Comparison of ENCODE assay signal across 24 cellular contexts in genomic region chr13:48393030-48393697, GRCh38. TPM values are rescaled to one million over a fixed set of nuclear protein-coding genes. Genes with fewer than 3 reads are reported as not detected.
A peak's percentile ranks its signal among the peaks of the same experiment; 100 is the strongest.
DNase-seq lines count a peak whose midpoint lies in the region; ATAC-seq, FAIRE-seq and TF ChIP-seq lines count a peak whose summit lies in the region.
"Had no signal": no experiment of that assay in that cellular context is flagged by ENCODE, and none has a peak within 500 bp of the region (broad histone marks: within the 10 kb centered on the region; RNA-seq: fewer than 3 reads in every experiment).

No MANE protein-coding gene starts in this region.

- peaks cover 21% of the 10 kb centered on the region for H3K9me3 Mint-ChIP-seq in activated naive CD8-positive, alpha-beta T cell treated with anti-CD3 and anti-CD28 coated beads, Interleukin-2, amount 50 U/mL, for 24 hours
- H3K9me3 Mint-ChIP-seq in natural killer cell (no peaks in the 10 kb centered on the region), GM23338 (peaks cover 27% of the 10 kb centered on the region)

- H4K8ac ChIP-seq in mesenchymal stem cell (ENCODE audit: low read length), result no peak overlapping the region

- intact Hi-C loops in HepG2 (cut with micrococcal nuclease; ENCODE audit: unreplicated experiment), result no loop called here
- intact Hi-C loops in right lobe of liver (cut with DNase I), result no loop called here
- intact Hi-C loops in vagina (cut with DNase I), result loop anchor here (2.0 kb wide), 1 partner anchor 18 kb away; no protein-coding TSS in a partner anchor
- intact Hi-C loops in natural killer cell (cut with micrococcal nuclease), result no loop called here

- TF ChIP-seq EP300 in HepG2 (IDR thresholded peaks at IDR 0.05; ENCODE audit: low read depth in 2 of 2, low read length in 2 of 2) (0 out of 4 replicates have a peak, but pooled peaks of 1 of the 2 experiments have one; percentile 28), HepG2 (CRISPR knock-in tag; IDR thresholded peaks at IDR 0.05; ENCODE audit: borderline replicate concordance) (no peak)

- H3K79me2 ChIP-seq in HepG2 (ENCODE audit: insufficient read depth, low read length) (no peaks in the 10 kb centered on the region), GM23338 (replicated peaks; ENCODE audit: insufficient read depth) (no peaks in the 10 kb centered on the region)

- H3K9ac ChIP-seq in HepG2 (ENCODE audit: insufficient read depth, low read depth, low read length), result no peak overlapping the region
- H3K9ac ChIP-seq in mesenchymal stem cell (ENCODE audit: low read length), result no peak overlapping the region

- H4K20me1 ChIP-seq in HepG2 (ENCODE audit: insufficient read depth, low read length) (no peaks in the 10 kb centered on the region), GM23338 (replicated peaks; ENCODE audit: insufficient read depth) (no peaks in the 10 kb centered on the region)

- TF ChIP-seq POLR2A in HepG2 (IDR thresholded peaks at IDR 0.05; ENCODE audit: insufficient read depth in 1 of 2, low read depth in 2 of 2, low read length in 2 of 2) (no peak), right lobe of liver (IDR thresholded peaks at IDR 0.05) (no peak), vagina (IDR thresholded peaks at IDR 0.05) (no peak)

- H2AK5ac ChIP-seq in mesenchymal stem cell (ENCODE audit: low read length, severe bottlenecking), result no peak overlapping the region

- POLR2A ChIA-PET in HepG2 (lab: Yijun Ruan, JAX), result no interaction called here

- H3K27me3 ChIP-seq in HepG2 (ENCODE audit: control insufficient read depth in 1 of 2, insufficient read depth in 2 of 2, low read length in 2 of 2) (no peaks in the 10 kb centered on the region), right lobe of liver (no peaks in the 10 kb centered on the region), mesenchymal stem cell (ENCODE audit: control insufficient read depth in 1 of 2, insufficient read depth in 1 of 2, low read length in 2 of 2) (no peaks in the 10 kb centered on the region), vagina (no peaks in the 10 kb centered on the region), GM23338 (ENCODE audit: insufficient read depth) (no peaks in the 10 kb centered on the region)

- no peak overlapping the region for H3K27ac Mint-ChIP-seq in activated naive CD8-positive, alpha-beta T cell treated with anti-CD3 and anti-CD28 coated beads, Interleukin-2, amount 50 U/mL, for 24 hours
- H3K27ac Mint-ChIP-seq in natural killer cell, result no peak overlapping the region
- no peak overlapping the region for H3K27ac Mint-ChIP-seq in GM23338
- H3K27ac Mint-ChIP-seq: H9 had no signal

- CTCF ChIA-PET in HepG2 (lab: Yijun Ruan, JAX; ENCODE audit: low intra/inter-chr PET ratio, low total read pairs), result no interaction called here

- H3K4me1 ChIP-seq in HepG2 (ENCODE audit: insufficient read depth, low read length) (peaks cover 44% of the 10 kb centered on the region), right lobe of liver (no peaks in the 10 kb centered on the region), mesenchymal stem cell (ENCODE audit: control insufficient read depth, insufficient read depth, low read depth, low read length) (no peaks in the 10 kb centered on the region), vagina (peaks cover 6% of the 10 kb centered on the region), GM23338 (ENCODE audit: insufficient read depth) (no peaks in the 10 kb centered on the region)

- H3K36me3 ChIP-seq in HepG2 (replicated peaks in 1 of 2; ENCODE audit: control insufficient read depth in 1 of 2, insufficient read depth in 2 of 2, low read length in 2 of 2), result 0 out of 5 replicates have a peak, but pooled peaks cover 0 to 2% of the 10 kb centered on the region in 2 experiments
- H3K36me3 ChIP-seq in right lobe of liver, result no peaks in the 10 kb centered on the region
- peaks cover 12 to 20% of the 10 kb centered on the region in 2 experiments for H3K36me3 ChIP-seq in mesenchymal stem cell (ENCODE audit: control insufficient read depth in 1 of 2, insufficient read depth in 2 of 2, low read depth in 1 of 2, low read length in 2 of 2)
- peaks cover 0 to 8% of the 10 kb centered on the region in 2 donors for H3K36me3 ChIP-seq in vagina
- H3K36me3 ChIP-seq in GM23338 (ENCODE audit: insufficient read depth), result no peaks in the 10 kb centered on the region

- peaks cover 66% of the 10 kb centered on the region for H3K36me3 Mint-ChIP-seq in activated naive CD8-positive, alpha-beta T cell treated with anti-CD3 and anti-CD28 coated beads, Interleukin-2, amount 50 U/mL, for 24 hours (ENCODE audit: low read depth)
- H3K36me3 Mint-ChIP-seq in natural killer cell (peaks cover 27% of the 10 kb centered on the region), GM23338 (ENCODE audit: low read depth) (peaks cover 35% of the 10 kb centered on the region)

- H3K9me3 ChIP-seq in HepG2 (ENCODE audit: low read length), result no peaks in the 10 kb centered on the region
- H3K9me3 ChIP-seq in right lobe of liver, result no peaks in the 10 kb centered on the region
- H3K9me3 ChIP-seq in mesenchymal stem cell (ENCODE audit: control insufficient read depth, low read length), result peaks cover 11% of the 10 kb centered on the region
- peaks cover 3% of the 10 kb centered on the region for H3K9me3 ChIP-seq in vagina

- H3K4me3 ChIP-seq in HepG2 (replicated peaks in 1 of 3; ENCODE audit: insufficient read depth in 1 of 3, low read depth in 2 of 3, low read length in 3 of 3) (no peak overlapping the region), right lobe of liver (no peak overlapping the region), mesenchymal stem cell (ENCODE audit: insufficient read depth in 1 of 2, low read depth in 1 of 2, low read length in 2 of 2) (no peak overlapping the region), vagina (no peak overlapping the region), GM23338 (no peak overlapping the region)
- H3K4me3 ChIP-seq: A549 had no signal

- H3K79me1 ChIP-seq in mesenchymal stem cell (replicated peaks; ENCODE audit: low read length, poor library complexity, severe bottlenecking), result peaks cover 14% of the 10 kb centered on the region

- 59% methylated on average over 3 of the region's 3 CpGs for WGBS in HepG2 (ENCODE audit: low lambda C conversion rate)
- 83% methylated on average over 3 of the region's 3 CpGs for WGBS in right lobe of liver (ENCODE audit: insufficient coverage, low coverage, low lambda C conversion rate, missing lambda C conversion rate)
- 71% methylated on average over 1 of the region's 3 CpGs for WGBS in mesenchymal stem cell

- no peak overlapping the region for H2BK5ac ChIP-seq in mesenchymal stem cell (ENCODE audit: low read depth, low read length, poor library complexity, severe bottlenecking)

- H3K18ac ChIP-seq in mesenchymal stem cell (ENCODE audit: low read depth in 1 of 2, low read length in 2 of 2), result no peak overlapping the region

- peak overlapping the region; percentile 11; the same call in 1 of the 2 replicates for H3K4me2 ChIP-seq in HepG2 (ENCODE audit: low read depth, low read length)
- no peak overlapping the region for H3K4me2 ChIP-seq in mesenchymal stem cell (ENCODE audit: low read length, poor library complexity, severe bottlenecking)
- H3K4me2 ChIP-seq in GM23338, result no peak overlapping the region
- H3K4me2 ChIP-seq: A549 had no signal

- no peak overlapping the region for H2BK15ac ChIP-seq in mesenchymal stem cell (ENCODE audit: low read depth, poor library complexity, severe bottlenecking)

- no peaks in the 10 kb centered on the region for H3K9me2 ChIP-seq in GM23338 (ENCODE audit: insufficient read depth)

- ATAC-seq in HepG2 (peak; percentile 87), right lobe of liver (no peak), natural killer cell (no peak), GM23338 (no peak)
- ATAC-seq in activated naive CD8-positive, alpha-beta T cell treated with anti-CD3 and anti-CD28 coated beads, Interleukin-2, amount 50 U/mL, for 24 hours, result no peak
- ATAC-seq: A549, HCT116 had no signal

- no peaks in the 10 kb centered on the region for H3F3A ChIP-seq in GM23338 (replicated peaks; ENCODE audit: low read depth)

- H3K23ac ChIP-seq in mesenchymal stem cell (ENCODE audit: low read length in 2 of 2), result no peak overlapping the region

- no peak overlapping the region for H4K91ac ChIP-seq in mesenchymal stem cell (ENCODE audit: low read length)

- peaks cover under 1% of the 10 kb centered on the region for H3K4me1 Mint-ChIP-seq in activated naive CD8-positive, alpha-beta T cell treated with anti-CD3 and anti-CD28 coated beads, Interleukin-2, amount 50 U/mL, for 24 hours
- H3K4me1 Mint-ChIP-seq in natural killer cell (peaks cover 7 to 9% of the 10 kb centered on the region in 2 donors), GM23338 (no peaks in the 10 kb centered on the region)
- H3K4me1 Mint-ChIP-seq: H9 had no signal

- no peaks in the 10 kb centered on the region for H3K27me3 Mint-ChIP-seq in activated naive CD8-positive, alpha-beta T cell treated with anti-CD3 and anti-CD28 coated beads, Interleukin-2, amount 50 U/mL, for 24 hours
- H3K27me3 Mint-ChIP-seq in natural killer cell (ENCODE audit: low read depth in 2 of 2) (no peaks in the 10 kb centered on the region), GM23338 (ENCODE audit: insufficient read depth, low read depth, poor library complexity) (no peaks in the 10 kb centered on the region)
- H3K27me3 Mint-ChIP-seq: CD4-positive, alpha-beta memory T cell had no signal

- H3K27ac ChIP-seq in HepG2 (ENCODE audit: extremely low read length, insufficient read depth, low read length) (no peak overlapping the region), right lobe of liver (no peak overlapping the region), mesenchymal stem cell (ENCODE audit: low read length, poor library complexity, severe bottlenecking) (no peak overlapping the region), vagina (peak overlapping the region; percentile 14), GM23338 (ENCODE audit: low read depth) (no peak overlapping the region)
- H3K27ac ChIP-seq: A549 had no signal

- TF ChIP-seq CTCF in HepG2 (CRISPR knock-in tag; IDR thresholded peaks at IDR 0.05), result no peak
- TF ChIP-seq CTCF in right lobe of liver (IDR thresholded peaks at IDR 0.05), result no peak
- no peak for TF ChIP-seq CTCF in vagina (IDR thresholded peaks at IDR 0.05)
- TF ChIP-seq CTCF in natural killer cell (IDR thresholded peaks at IDR 0.05), result no peak
- TF ChIP-seq CTCF in GM23338 (conservative IDR thresholded peaks at IDR 0.05; ENCODE audit: low read depth in 2 of 2), result no peak

- TF ChIP-seq RAD21 in HepG2 (CRISPR knock-in tag; IDR thresholded peaks at IDR 0.05), result no peak

- no peak overlapping the region for H2BK12ac ChIP-seq in mesenchymal stem cell (ENCODE audit: low read length in 2 of 2)

- DNase-seq in HepG2 (ENCODE audit: low spot score), result no peak
- DNase-seq in right lobe of liver, result no peak
- DNase-seq in mesenchymal stem cell, result peak; percentile 53
- no peak for DNase-seq in vagina (ENCODE audit: extremely low spot score in 2 of 2)
- DNase-seq in activated naive CD8-positive, alpha-beta T cell treated with anti-CD3 and anti-CD28 coated beads, Interleukin-2, amount 50 U/mL, for 24 hours, result no peak
- no peak for DNase-seq in natural killer cell
- no peak for DNase-seq in GM23338 (ENCODE audit: low spot score)
- DNase-seq: 8988T; ACHN; C1 segment of cervical spinal cord; Calu3; CD4-positive, alpha-beta memory T cell; COR-L47; DMS53; DMS79 treated with DMSO at 0.1 percent for 48 hours; GF-D8; H9 had no signal

- H3K4me3 Mint-ChIP-seq in activated naive CD8-positive, alpha-beta T cell treated with anti-CD3 and anti-CD28 coated beads, Interleukin-2, amount 50 U/mL, for 24 hours, result no peak overlapping the region
- H3K4me3 Mint-ChIP-seq in natural killer cell (no peak overlapping the region), GM23338 (no peak overlapping the region)
- H3K4me3 Mint-ChIP-seq: CD4-positive, alpha-beta memory T cell; H9 had no signal

- no peak overlapping the region for H2BK120ac ChIP-seq in mesenchymal stem cell (ENCODE audit: low read depth, low read length)

- in situ Hi-C loops in HepG2 (cut with HindIII; ENCODE audit: extremely low pct_ligation_motif_present, low pct_unique_long_range_greater_than_20kb), result no loop called here

- no peak overlapping the region for H3K4ac ChIP-seq in mesenchymal stem cell (ENCODE audit: low read depth in 1 of 2, low read length in 2 of 2)

- H2AFZ ChIP-seq in HepG2 (ENCODE audit: low read length), result no peak overlapping the region
- no peak overlapping the region for H2AFZ ChIP-seq in mesenchymal stem cell (ENCODE audit: low read depth, low read length)
- no peak overlapping the region for H2AFZ ChIP-seq in GM23338

- FAIRE-seq in HepG2 (lab: Jason Lieb, UNC) (no peak), endometrium (lab: Jason Lieb, UNC) (peak; percentile 15)
- FAIRE-seq: A549, GM12891, GM18507, H1 had no signal

- no peak overlapping the region for H3K14ac ChIP-seq in mesenchymal stem cell (ENCODE audit: low read length in 2 of 2)

- no TSS peak for BruUV-seq in HepG2 (replicated peaks; lab: Mats Ljungman, UMichigan)

RNA-seq across cellular contexts. Expression of gene LPAR6, which starts 19.7 kb away (rescaled TPM):
- 17.9 and 24.4 TPM in 2 replicates for total RNA-seq in HepG2 (2016; rRNA removed; fragmentation: Illumina TruSeq; extraction: Trizol)
- 3.0 and 4.7 TPM in 2 replicates for total RNA-seq in HepG2 (2016; cell fraction: cytosol; rRNA removed; fragmentation: Illumina TruSeq; extraction: Trizol; ENCODE audit: low read depth)
- 17.0 and 23.7 TPM in 2 replicates for total RNA-seq in HepG2 (2016; cell fraction: insoluble cytoplasmic fraction; rRNA removed; fragmentation: Illumina TruSeq; extraction: Trizol)
- total RNA-seq in HepG2 (2016; cell fraction: membrane; rRNA removed; fragmentation: Illumina TruSeq; extraction: Trizol), result 8.8 and 9.4 TPM in 2 replicates
- total RNA-seq in HepG2 (2016; cell fraction: nucleus; rRNA removed; fragmentation: Illumina TruSeq; extraction: Trizol), result 35.4 and 40.8 TPM in 2 replicates
- polyA plus RNA-seq in HepG2 (2011; rRNA removed), result 83.4 and 149 TPM in 2 replicates
- 36.7 and 54.7 TPM in 2 replicates for polyA plus RNA-seq in HepG2 (2011; cell fraction: cytosol; rRNA removed)
- 52.3 and 53.1 TPM in 2 replicates for polyA plus RNA-seq in HepG2 (2011; cell fraction: nucleus; rRNA removed)
- polyA plus RNA-seq in HepG2 (2012), result 53.2 and 56.3 TPM in 2 replicates
- 2.8 and 3.7 TPM in 2 replicates for polyA plus RNA-seq in HepG2 (2016; cell fraction: cytosol; fragmentation: Illumina TruSeq; extraction: Trizol; ENCODE audit: low read depth)
- 12.8 and 14.2 TPM in 2 replicates for polyA plus RNA-seq in HepG2 (2016; cell fraction: insoluble cytoplasmic fraction; fragmentation: Illumina TruSeq; extraction: Trizol; ENCODE audit: low read depth)
- polyA plus RNA-seq in HepG2 (2016; cell fraction: membrane; fragmentation: Illumina TruSeq; extraction: Trizol; ENCODE audit: low read depth), result 6.7 and 6.8 TPM in 2 replicates
- polyA plus RNA-seq in HepG2 (2016; cell fraction: nucleus; fragmentation: Illumina TruSeq; extraction: Trizol; ENCODE audit: insufficient read depth, low read depth), result 48.2 and 55.7 TPM in 2 replicates
- 24.2 TPM in 1 of 2 replicates, not detected in the other for polyA minus RNA-seq in HepG2 (2011; rRNA and poly(A)+ RNA removed; ENCODE audit: low replicate concordance)
- polyA minus RNA-seq in HepG2 (2011; cell fraction: cytosol; rRNA and poly(A)+ RNA removed), result 28.9 and 35.4 TPM in 2 replicates
- 42.9 and 52.5 TPM in 2 replicates for polyA minus RNA-seq in HepG2 (2011; cell fraction: nucleus; rRNA and poly(A)+ RNA removed)
- total RNA-seq in right lobe of liver, result 10 to 100 TPM in 2 of 6 experiments, 1 to 10 TPM in 4; 3.7 to 14.5 (median 5.9) TPM
- 7.6 TPM for polyA plus RNA-seq in mesenchymal stem cell (2013, experiment 1 of 2)
- 7.1 TPM for polyA plus RNA-seq in mesenchymal stem cell (2013, experiment 2 of 2)
- total RNA-seq in vagina, result 43.2 TPM
- 10 to 100 TPM; 38.5 to 48.9 (median 41.1) TPM for total RNA-seq in natural killer cell
- 1.4 and 2.6 TPM in 2 replicates for total RNA-seq in GM23338 (2014; rRNA removed; shearing (Covaris generic))
- polyA plus RNA-seq in GM23338 (2016; fragmentation: Nextera tagmentation; extraction: Ambion mirVana), result 1.9 and 2.1 TPM in 2 replicates
- total RNA-seq: G401 had no signal
